In the genomic region with DNA sequence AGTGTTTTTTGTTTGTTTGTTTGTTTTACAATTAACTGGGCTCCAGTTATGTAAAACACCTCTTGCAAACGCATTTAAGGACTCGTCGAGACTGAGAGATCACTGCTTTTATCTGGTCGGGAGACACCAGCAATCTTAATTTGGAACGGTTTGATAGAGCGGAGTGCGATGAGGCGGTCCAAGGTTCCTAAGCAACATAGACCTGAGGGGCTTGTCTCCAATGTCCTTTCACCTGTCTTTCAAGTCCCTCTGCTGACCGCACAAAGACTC, we compare ENCODE assay signal across 9 cellular contexts. TPM values are rescaled to one million over a fixed set of nuclear protein-coding genes. Genes with fewer than 3 reads are reported as not detected.
DNase-seq lines count a peak whose midpoint lies in the region; ATAC-seq, FAIRE-seq and TF ChIP-seq lines count a peak whose summit lies in the region.
"Had no signal": no experiment of that assay in that cellular context is flagged by ENCODE, and none has a peak within 500 bp of the region (broad histone marks: within the 10 kb centered on the region; RNA-seq: fewer than 3 reads in every experiment).

No MANE protein-coding gene starts in this region.

- CTCF ChIA-PET in endothelial cell of umbilical vein (lab: Charles Lee): interaction anchor here (0.7 to 1.3 kb wide), 3 partner anchors 14 to 233 kb away, joined by 3 read pairs; no protein-coding TSS in a partner anchor

- no peaks in the 10 kb centered on the region for H4K20me1 ChIP-seq in endothelial cell of umbilical vein (replicated peaks; ENCODE audit: control insufficient read depth, extremely low read depth, insufficient read depth, low read length)

- H3K9me3 ChIP-seq in NT2/D1 (ENCODE audit: insufficient read depth, low read length) (no peaks in the 10 kb centered on the region), endothelial cell of umbilical vein (replicated peaks; ENCODE audit: control insufficient read depth, insufficient read depth, low read length) (no peaks in the 10 kb centered on the region), trophoblast cell (ENCODE audit: insufficient read depth, low read depth, low read length) (peaks cover 2% of the 10 kb centered on the region)

- H3K4me2 ChIP-seq in endothelial cell of umbilical vein (ENCODE audit: insufficient read depth, low read length) (peak overlapping the region; percentile 55), trophoblast cell (ENCODE audit: low read length) (peak overlapping the region; percentile 82)

- H3K79me2 ChIP-seq in endothelial cell of umbilical vein (ENCODE audit: control insufficient read depth, insufficient read depth, low read length): peaks cover 34% of the 10 kb centered on the region
- peaks cover 6% of the 10 kb centered on the region for H3K79me2 ChIP-seq in trophoblast cell (ENCODE audit: control insufficient read depth, insufficient read depth, low read length, poor library complexity)

- peak overlapping the region; percentile 94 for H3K14ac ChIP-seq in trophoblast cell (ENCODE audit: low read length)

- peaks cover 2% of the 10 kb centered on the region for H3K36me3 ChIP-seq in NT2/D1 (ENCODE audit: insufficient read depth, insufficient read length, low read length)
- no peaks in the 10 kb centered on the region for H3K36me3 ChIP-seq in endothelial cell of umbilical vein (ENCODE audit: control insufficient read depth in 2 of 2, extremely low read depth in 1 of 2, insufficient read depth in 2 of 2, low read length in 2 of 2)
- no peaks in the 10 kb centered on the region for H3K36me3 ChIP-seq in trophoblast cell (ENCODE audit: control insufficient read depth in 1 of 2, insufficient read depth in 2 of 2, low read length in 2 of 2)

- TF ChIP-seq CTCF in GM12865 (IDR thresholded peaks at IDR 0.05; ENCODE audit: insufficient read depth, low read depth, low read length, missing control alignments) (no peak), endothelial cell of umbilical vein (IDR thresholded peaks at IDR 0.05; ENCODE audit: extremely low read depth in 1 of 2, insufficient read depth in 1 of 2, low read depth in 1 of 2, low read length in 2 of 2) (no peak)

- H2BK12ac ChIP-seq in trophoblast cell (ENCODE audit: low read length): peak overlapping the region; percentile 63

- DNase-seq in GM12865 (ENCODE audit: low read depth) (no peak), NT2/D1 (ENCODE audit: low read depth, low spot score) (no peak), endothelial cell of umbilical vein (ENCODE audit: low read depth, low spot score) (no peak), trophoblast cell (no peak), HTR-8/SVneo (ENCODE audit: insufficient read length, low spot score) (no peak), NCI-H2227 treated with DMSO at 0.1 percent for 48 hours (lab: John Stamatoyannopoulos, UW) (no peak)

- dilution Hi-C loops in endothelial cell of umbilical vein (cut with MboI; ENCODE audit: extremely low pct_ligation_motif_present, low sequenced_read_pairs): no loop called here

- H2BK120ac ChIP-seq in trophoblast cell (ENCODE audit: insufficient read depth, low read length, poor library complexity): peak overlapping the region; percentile 85

- no CpG with 5 or more reads among the region's 9 CpGs for WGBS in trophoblast cell (ENCODE audit: extremely low coverage, insufficient coverage, insufficient read length)

- peak overlapping the region; percentile 93 for H3K27ac ChIP-seq in endothelial cell of umbilical vein (ENCODE audit: insufficient read depth, low read depth, low read length)
- H3K27ac ChIP-seq in trophoblast cell (ENCODE audit: low read depth, low read length): peak overlapping the region; percentile 95

- H2AFZ ChIP-seq in endothelial cell of umbilical vein (ENCODE audit: low read depth, low read length) (peak overlapping the region; percentile 94), trophoblast cell (ENCODE audit: insufficient read depth, low read length, poor library complexity) (peak overlapping the region; percentile 79)

- H3K4me1 ChIP-seq in NT2/D1 (ENCODE audit: insufficient read depth, insufficient read length): no peaks in the 10 kb centered on the region
- peaks cover 20% of the 10 kb centered on the region for H3K4me1 ChIP-seq in endothelial cell of umbilical vein (ENCODE audit: control insufficient read depth, extremely low read depth, insufficient read depth, low read length)
- H3K4me1 ChIP-seq in trophoblast cell (ENCODE audit: control insufficient read depth in 1 of 2, insufficient read depth in 2 of 2, low read length in 2 of 2): peaks cover 5 to 8% of the 10 kb centered on the region in 2 experiments

- peaks cover 7% of the 10 kb centered on the region for H3K79me1 ChIP-seq in trophoblast cell (ENCODE audit: low read length)

- no peak for FAIRE-seq in endothelial cell of umbilical vein (lab: Jason Lieb, UNC)
- FAIRE-seq in HTR-8/SVneo (lab: Jason Lieb, UNC): no peak

- H3K27me3 ChIP-seq in NT2/D1 (ENCODE audit: insufficient read depth, insufficient read length): no peaks in the 10 kb centered on the region
- no peaks in the 10 kb centered on the region for H3K27me3 ChIP-seq in endothelial cell of umbilical vein (ENCODE audit: control insufficient read depth in 2 of 2, insufficient read depth in 2 of 2, low read length in 2 of 2)
- H3K27me3 ChIP-seq in trophoblast cell (ENCODE audit: insufficient read depth, low read length): no peaks in the 10 kb centered on the region

- H4K8ac ChIP-seq in trophoblast cell (ENCODE audit: low read depth, low read length): peak overlapping the region; percentile 94

- ATAC-seq in HG03460 (IDR thresholded peaks at IDR 0.05; ENCODE audit: unreplicated experiment): no peak
- no peak for ATAC-seq in GM19328 (IDR thresholded peaks at IDR 0.05; ENCODE audit: unreplicated experiment)

- H4K12ac ChIP-seq in trophoblast cell (ENCODE audit: low read depth, low read length): peak overlapping the region; percentile 88

- peak overlapping the region; percentile 50 for H2AK5ac ChIP-seq in trophoblast cell (ENCODE audit: low read length)

- peak overlapping the region; percentile 85 for H4K91ac ChIP-seq in trophoblast cell (ENCODE audit: low read depth, low read length)

- no peaks in the 10 kb centered on the region for H3K9me1 ChIP-seq in endothelial cell of umbilical vein (replicated peaks; ENCODE audit: control insufficient read depth, extremely low read depth, insufficient read depth, low read length)

- TF ChIP-seq POLR2A in endothelial cell of umbilical vein (IDR thresholded peaks at IDR 0.05; ENCODE audit: low read depth, low read length): no peak

- peak overlapping the region; percentile 95 for H2BK5ac ChIP-seq in trophoblast cell (ENCODE audit: low read depth, low read length, poor library complexity)

- H3K18ac ChIP-seq in trophoblast cell (ENCODE audit: low read length): peak overlapping the region; percentile 89

- H3K4ac ChIP-seq in trophoblast cell (ENCODE audit: low read depth, low read length): peak overlapping the region; percentile 57

- no peak overlapping the region for H3K23ac ChIP-seq in trophoblast cell (ENCODE audit: low read length)

- H3K9ac ChIP-seq in NT2/D1 (ENCODE audit: insufficient read length, low read depth) (peak overlapping the region; percentile 95), endothelial cell of umbilical vein (replicated peaks; ENCODE audit: extremely low read depth, insufficient read depth, low read length) (peak overlapping the region; percentile 96), trophoblast cell (ENCODE audit: low read length) (peak overlapping the region; percentile 59)

- intact Hi-C loops in endothelial cell of umbilical vein (cut with micrococcal nuclease): loop anchor here (1.0 kb wide), 1 partner anchor 112 kb away; no protein-coding TSS in a partner anchor

- BruUV-seq in endothelial cell of umbilical vein (replicated peaks; lab: Mats Ljungman, UMichigan): TSS peak; percentile 95

- H3K4me3 ChIP-seq in GM12865 (ENCODE audit: low read depth, low read length) (peak overlapping the region; percentile 63), NT2/D1 (ENCODE audit: insufficient read length, low read depth) (peak overlapping the region; percentile 92), endothelial cell of umbilical vein (replicated peaks in 1 of 3; ENCODE audit: insufficient read depth in 1 of 3, low read depth in 1 of 3, low read length in 3 of 3) (peak overlapping the region; percentile 76 to 93 (median 90)), trophoblast cell (ENCODE audit: low read depth, low read length) (peak overlapping the region; percentile 81)

- POLR2A ChIA-PET in endothelial cell of umbilical vein (lab: Charles Lee): interaction anchor here (0.9 to 1.4 kb wide), 2 partner anchors 11 to 21 kb away, joined by 3 to 4 read pairs; no protein-coding TSS in a partner anchor

TF ChIP-seq in endothelial cell of umbilical vein, 7 proteins besides CTCF, POLR2A, EP300 and RAD21 (continues in another document):
- TF ChIP-seq EZH2 (IDR thresholded peaks at IDR 0.05; ENCODE audit: borderline replicate concordance, low read depth, low read length, severe bottlenecking): no peak

RNA-seq across cellular contexts. Expression of a gene that starts 0.7 kb away (rescaled TPM):
- total RNA-seq in endothelial cell of umbilical vein: 23.1 and 25.3 TPM in 2 replicates
- 4.8 and 10.8 TPM in 2 replicates for polyA plus RNA-seq in endothelial cell of umbilical vein
- 3.3 and 3.5 TPM in 2 replicates for polyA plus RNA-seq in endothelial cell of umbilical vein (2011; cell fraction: cytosol; rRNA removed)
- 8.5 and 10.8 TPM in 2 replicates for polyA plus RNA-seq in endothelial cell of umbilical vein (2011; cell fraction: nucleus; rRNA removed)
- polyA plus RNA-seq in endothelial cell of umbilical vein (2012): 8.7 and 13.7 TPM in 2 replicates
- 78.5 and 79.2 TPM in 2 replicates for polyA minus RNA-seq in endothelial cell of umbilical vein
- polyA minus RNA-seq in endothelial cell of umbilical vein (2011; cell fraction: cytosol; rRNA and poly(A)+ RNA removed): 28.4 TPM
- 23.7 and 25.8 TPM in 2 replicates for polyA minus RNA-seq in endothelial cell of umbilical vein (2011; cell fraction: nucleus; rRNA and poly(A)+ RNA removed)
- 13.7 and 14.1 TPM in 2 replicates for polyA plus RNA-seq in trophoblast cell (2013)

RNA-seq across cellular contexts. Expression of a gene that starts 1.4 kb away (rescaled TPM):
- total RNA-seq in endothelial cell of umbilical vein: 0.18 and 0.73 TPM in 2 replicates
- 0.21 and 0.30 TPM in 2 replicates for polyA plus RNA-seq in endothelial cell of umbilical vein
- 0.18 and 0.54 TPM in 2 replicates for polyA plus RNA-seq in endothelial cell of umbilical vein (2011; cell fraction: cytosol; rRNA removed)
- polyA plus RNA-seq in endothelial cell of umbilical vein (2011; cell fraction: nucleus; rRNA removed): 1.6 and 2.8 TPM in 2 replicates
- 0.04 and 0.19 TPM in 2 replicates for polyA plus RNA-seq in endothelial cell of umbilical vein (2012)
- 0.28 TPM in 1 of 2 replicates, not detected in the other for polyA minus RNA-seq in endothelial cell of umbilical vein
- polyA minus RNA-seq in endothelial cell of umbilical vein (2011; cell fraction: cytosol; rRNA and poly(A)+ RNA removed): 0.31 TPM
- 0.29 and 0.72 TPM in 2 replicates for polyA minus RNA-seq in endothelial cell of umbilical vein (2011; cell fraction: nucleus; rRNA and poly(A)+ RNA removed)
- polyA plus RNA-seq in trophoblast cell (2013): 0.01 and 0.03 TPM in 2 replicates
- total RNA-seq: NCI-H460 had no signal

RNA-seq across cellular contexts. Expression of a gene that starts 56.5 kb away (rescaled TPM):
- total RNA-seq in endothelial cell of umbilical vein: 0.21 and 0.44 TPM in 2 replicates
- polyA plus RNA-seq in endothelial cell of umbilical vein: not detected in 2 replicates
- not detected in 2 replicates for polyA plus RNA-seq in endothelial cell of umbilical vein (2011; cell fraction: cytosol; rRNA removed)
- not detected in 2 replicates for polyA plus RNA-seq in endothelial cell of umbilical vein (2011; cell fraction: nucleus; rRNA removed)
- not detected in 2 replicates for polyA plus RNA-seq in endothelial cell of umbilical vein (2012)
- not detected in 2 replicates for polyA minus RNA-seq in endothelial cell of umbilical vein
- polyA minus RNA-seq in endothelial cell of umbilical vein (2011; cell fraction: cytosol; rRNA and poly(A)+ RNA removed): not detected
- polyA minus RNA-seq in endothelial cell of umbilical vein (2011; cell fraction: nucleus; rRNA and poly(A)+ RNA removed): not detected in 2 replicates
- 0.08 TPM in 2 replicates for polyA plus RNA-seq in trophoblast cell (2013)
- total RNA-seq: NCI-H460 had no signal
